23 cellular contexts compared by ENCODE assay signal in the genomic region with DNA sequence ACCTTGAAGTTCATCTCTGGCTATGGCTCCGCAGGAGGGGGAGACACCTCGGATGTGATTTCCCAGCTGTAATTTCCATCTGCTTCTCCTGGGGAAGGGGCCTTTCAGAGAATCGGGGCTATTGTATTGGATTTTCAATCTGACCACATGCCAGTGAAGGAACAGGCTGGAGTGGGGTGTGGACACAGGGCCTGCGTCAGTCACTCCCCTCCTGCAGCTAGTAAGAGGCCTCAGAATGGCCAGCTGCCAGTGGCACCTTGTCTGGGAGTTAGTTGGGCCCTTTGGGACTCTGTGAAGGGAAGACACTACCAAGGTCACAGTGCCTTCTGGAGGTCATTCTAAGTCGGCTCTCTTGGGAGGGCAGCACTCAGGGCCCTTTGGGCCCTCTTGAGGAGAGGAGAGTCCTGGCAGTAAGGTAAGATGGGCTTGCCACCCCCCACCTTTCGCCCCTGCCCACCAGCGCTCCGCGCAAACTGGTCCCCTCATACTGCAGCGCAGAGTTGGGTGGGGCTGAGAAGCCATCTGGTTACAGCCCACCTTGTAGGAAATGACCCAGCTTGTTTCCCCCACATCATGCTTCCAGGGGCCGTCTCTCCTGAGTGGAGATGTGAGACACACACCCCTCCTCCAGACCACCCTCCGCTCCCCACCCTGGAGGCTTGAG. TPM values are rescaled to one million over a fixed set of nuclear protein-coding genes. Genes with fewer than 3 reads are reported as not detected.
DNase-seq lines count a peak whose midpoint lies in the region; ATAC-seq and TF ChIP-seq lines count a peak whose summit lies in the region.
"Had no signal": no experiment of that assay in that cellular context is flagged by ENCODE, and none has a peak within 500 bp of the region (broad histone marks: within the 10 kb centered on the region; RNA-seq: fewer than 3 reads in every experiment).

No MANE protein-coding gene starts in this region.

- H2AFZ ChIP-seq in osteoblast (ENCODE audit: low read length), result no peak overlapping the region

- TF ChIP-seq CTCF in right atrium auricular region (IDR thresholded peaks at IDR 0.05) (no peak), osteoblast (IDR thresholded peaks at IDR 0.05; ENCODE audit: extremely low read depth, low read depth, low read length) (no peak), gastrocnemius medialis (IDR thresholded peaks at IDR 0.05 in 4 of 5, conservative IDR thresholded peaks at IDR 0.05 in 1 of 5) (no peak)

- peaks cover 4% of the 10 kb centered on the region for H3K36me3 Mint-ChIP-seq in central memory CD8-positive, alpha-beta T cell (ENCODE audit: insufficient read depth)
- H3K36me3 Mint-ChIP-seq: CD8-positive, alpha-beta T cell had no signal

- H3K4me1 Mint-ChIP-seq in central memory CD8-positive, alpha-beta T cell, result peaks cover 6% of the 10 kb centered on the region

- DNase-seq in Right ventricle myocardium inferior (ENCODE audit: missing footprints) (peak; percentile 30), right atrium auricular region (ENCODE audit: low spot score) (no peak), osteoblast (ENCODE audit: insufficient read length, low spot score, missing footprints) (peak; percentile 69), GOT3 (lab: John Stamatoyannopoulos, UW) (no peak), gastrocnemius medialis (no peak), anterior cingulate cortex (lab: John Stamatoyannopoulos, UW) (no peak)
- no peak for DNase-seq in central memory CD8-positive, alpha-beta T cell (ENCODE audit: low spot score in 2 of 2)
- DNase-seq: AML-193; Calu3; CD8-positive, alpha-beta T cell; DMS53; GF-D8; HCEC 1CT; IMR-90; Karpas-422; MV-4-11; NCI-H1105 treated with DMSO at 0.1 percent for 48 hours; NCI-H2081; NCI-H446 treated with DMSO at 0.1 percent for 48 hours; NCI-H748 treated with DMSO at 0.1 percent for 48 hours; NK-92 treated with Interleukin-12 subunit alpha and Interleukin-12 subunit beta, amount 100 ng/mL, for 24 hours had no signal

- H3K27ac Mint-ChIP-seq in central memory CD8-positive, alpha-beta T cell (ENCODE audit: low read depth), result peak overlapping the region; percentile 37
- H3K27ac Mint-ChIP-seq: CD8-positive, alpha-beta T cell had no signal

- H3K27me3 Mint-ChIP-seq in central memory CD8-positive, alpha-beta T cell, result peaks cover 31% of the 10 kb centered on the region

- no peak for TF ChIP-seq POLR2A in gastrocnemius medialis (IDR thresholded peaks at IDR 0.05)

- no peaks in the 10 kb centered on the region for H3K27me3 ChIP-seq in right atrium auricular region
- peaks cover 13% of the 10 kb centered on the region for H3K27me3 ChIP-seq in osteoblast (ENCODE audit: insufficient read depth, low read length)
- H3K27me3 ChIP-seq in gastrocnemius medialis, result peaks cover 0 to under 1% (median 0%) of the 10 kb centered on the region in 3 donors

- no peak overlapping the region for H3K4me3 ChIP-seq in right atrium auricular region
- H3K4me3 ChIP-seq in osteoblast (ENCODE audit: insufficient read depth, low read length), result no peak overlapping the region
- no peak overlapping the region for H3K4me3 ChIP-seq in gastrocnemius medialis

- H3K4me1 ChIP-seq in right atrium auricular region, result peaks cover 0 to 28% of the 10 kb centered on the region in 2 donors
- peaks cover 13% of the 10 kb centered on the region for H3K4me1 ChIP-seq in osteoblast (ENCODE audit: insufficient read depth, low read length)
- H3K4me1 ChIP-seq in gastrocnemius medialis, result peaks cover 2 to 16% of the 10 kb centered on the region in 2 donors

- no peaks in the 10 kb centered on the region for H3K9me3 Mint-ChIP-seq in central memory CD8-positive, alpha-beta T cell
- H3K9me3 Mint-ChIP-seq: CD8-positive, alpha-beta T cell had no signal

- no peak overlapping the region for H3K4me3 Mint-ChIP-seq in central memory CD8-positive, alpha-beta T cell
- H3K4me3 Mint-ChIP-seq: CD8-positive, alpha-beta T cell had no signal

- H3K4me2 ChIP-seq in osteoblast (ENCODE audit: insufficient read depth, low read length), result no peak overlapping the region

- in situ Hi-C loops in gastrocnemius medialis (cut with MboI; ENCODE audit: low sequenced_read_pairs in 4 of 4), result no loop called here

- intact Hi-C loops in Right ventricle myocardium inferior (cut with DNase I) (no loop called here), gastrocnemius medialis (cut with DNase I; ENCODE audit: low total_unique reads) (no loop called here)

- no peaks in the 10 kb centered on the region for H3K9me3 ChIP-seq in right atrium auricular region
- no peaks in the 10 kb centered on the region for H3K9me3 ChIP-seq in osteoblast (ENCODE audit: low read depth, low read length)
- no peaks in the 10 kb centered on the region for H3K9me3 ChIP-seq in gastrocnemius medialis

- H3K79me2 ChIP-seq in osteoblast (ENCODE audit: insufficient read depth, low read length), result no peaks in the 10 kb centered on the region

- ATAC-seq in Right ventricle myocardium inferior (no peak), gastrocnemius medialis (no peak)
- ATAC-seq in central memory CD8-positive, alpha-beta T cell (replicated peaks; ENCODE audit: extremely low read depth, poor library complexity, severe bottlenecking), result no peak
- ATAC-seq: CD8-positive, alpha-beta T cell; Panc1; SK-N-SH treated with all-trans-retinoic acid at 6 μM for 48 hours had no signal

- H3K36me3 ChIP-seq in right atrium auricular region, result no peaks in the 10 kb centered on the region
- H3K36me3 ChIP-seq in osteoblast (ENCODE audit: insufficient read depth, low read length), result no peaks in the 10 kb centered on the region
- no peaks in the 10 kb centered on the region for H3K36me3 ChIP-seq in gastrocnemius medialis

- no peaks in the 10 kb centered on the region for H4K20me1 ChIP-seq in osteoblast (ENCODE audit: insufficient read depth, low read length)

- H3K27ac ChIP-seq in right atrium auricular region, result no peak overlapping the region
- no peak overlapping the region for H3K27ac ChIP-seq in osteoblast (ENCODE audit: low read depth, low read length)
- H3K27ac ChIP-seq in gastrocnemius medialis, result no peak overlapping the region

RNA-seq across cellular contexts. Expression of a gene that starts 5.4 kb away (rescaled TPM):
- total RNA-seq in Right ventricle myocardium inferior (4.5 TPM), right atrium auricular region (1 to 10 TPM; 3.4 to 8.8 TPM), osteoblast (1.8 and 3.3 TPM in 2 replicates), gastrocnemius medialis (1 to 10 TPM; 1.3 to 3.0 (median 1.7) TPM)
- total RNA-seq: Calu3; CD8-positive, alpha-beta T cell had no signal

Comparison
In these comparisons a context has a peak if more than half of its experiments do, and no peak if none do; other contexts are left out.
1. DNase-seq: peak in Right ventricle myocardium inferior (single experiment) and osteoblast (single experiment); none in right atrium auricular region (single experiment), central memory CD8-positive, alpha-beta T cell (0 of 2), GOT3 (single experiment), gastrocnemius medialis (0 of 2) and anterior cingulate cortex (0 of 58).